17 cellular contexts compared by ENCODE assay signal in genomic region chr14:58792421-58792820, GRCh38.
"Had no signal": no experiment of that assay in that cellular context is flagged by ENCODE, and none has a peak within 500 bp of the region (broad histone marks: within the 10 kb centered on the region; RNA-seq: fewer than 3 reads in every experiment).

No MANE protein-coding gene starts in this region.

- H3K4me1 ChIP-seq: adrenal gland, ascending aorta, psoas muscle, right atrium auricular region had no signal

- H3K4me3 ChIP-seq: adrenal gland, ascending aorta, coronary artery, esophagus muscularis mucosa, lung, pancreas, psoas muscle, right atrium auricular region, upper lobe of left lung had no signal

- H3K27me3 ChIP-seq: adrenal gland, ascending aorta, esophagus muscularis mucosa, pancreas, right atrium auricular region, upper lobe of left lung had no signal

- H3K9me3 ChIP-seq: adrenal gland, ascending aorta, esophagus muscularis mucosa, pancreas, psoas muscle, right atrium auricular region, upper lobe of left lung had no signal

- H3K36me3 ChIP-seq: adrenal gland, ascending aorta, esophagus muscularis mucosa, pancreas, right atrium auricular region, upper lobe of left lung had no signal

- DNase-seq: activated T-cell treated with anti-CD3 and anti-CD28 coated beads, Interleukin-2, amount 50 U/mL, for 24 hours; adrenal gland; foreskin melanocyte; glutamatergic neuron; naive thymus-derived CD4-positive, alpha-beta T cell; pancreas; psoas muscle; stimulated activated CD4-positive, alpha-beta T cell treated with anti-CD3 and anti-CD28 coated beads, Interleukin-4, amount 100 ng/mL, for 4 hours; stimulated activated naive CD8-positive, alpha-beta T cell treated with anti-CD3 and anti-CD28 coated beads, Interleukin-15, Interleukin-2, amounts not matched to agents 100 U/mL and 50 U/mL, for 24 hours; T1000; upper lobe of left lung had no signal

- H3K27ac ChIP-seq: adrenal gland, ascending aorta, coronary artery, esophagus muscularis mucosa, pancreas, psoas muscle, right atrium auricular region, upper lobe of left lung had no signal

- FAIRE-seq: keratinocyte, pancreas had no signal
